1 cellular context compared by ENCODE assay signal in the genomic region with DNA sequence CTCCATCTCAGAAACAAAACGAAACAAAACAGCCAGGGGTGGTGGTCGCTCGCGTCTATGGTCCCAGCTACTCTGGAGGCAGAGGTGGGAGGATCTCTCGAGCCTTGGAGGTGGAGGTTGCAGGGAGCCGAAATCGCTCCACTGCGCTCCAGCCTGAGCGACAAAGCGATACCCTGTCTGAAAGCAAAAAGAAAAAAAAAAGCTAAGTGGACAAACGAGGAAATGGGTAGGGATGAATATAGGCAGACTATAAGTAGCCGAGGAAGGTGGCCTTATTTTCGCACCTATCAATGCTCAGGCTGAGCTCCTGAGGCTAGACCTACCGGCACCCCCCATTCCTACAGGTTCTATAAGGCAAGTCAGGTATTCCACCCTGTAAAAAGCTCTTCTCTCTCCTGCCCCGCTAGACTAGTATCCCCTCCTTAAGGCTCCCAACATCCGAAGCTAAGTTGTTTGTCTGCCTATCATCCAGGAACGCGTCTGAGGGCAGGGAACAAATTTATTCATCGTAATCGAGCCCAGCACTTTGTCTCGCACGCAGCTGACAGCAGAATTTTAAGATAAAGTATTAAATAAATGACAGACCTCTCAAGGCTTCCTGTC.
TF ChIP-seq lines count a peak whose summit lies in the region.

No MANE protein-coding gene starts in this region.

TF ChIP-seq in liver, 16 proteins besides CTCF, POLR2A, EP300 and RAD21 (continued from another document):
- no peak for TF ChIP-seq MAX (IDR thresholded peaks at IDR 0.05)
- TF ChIP-seq RXRA (IDR thresholded peaks at IDR 0.05), result no peak
- no peak for TF ChIP-seq FOXA2 (IDR thresholded peaks at IDR 0.05)
